22 cellular contexts compared by ENCODE assay signal in the genomic region with DNA sequence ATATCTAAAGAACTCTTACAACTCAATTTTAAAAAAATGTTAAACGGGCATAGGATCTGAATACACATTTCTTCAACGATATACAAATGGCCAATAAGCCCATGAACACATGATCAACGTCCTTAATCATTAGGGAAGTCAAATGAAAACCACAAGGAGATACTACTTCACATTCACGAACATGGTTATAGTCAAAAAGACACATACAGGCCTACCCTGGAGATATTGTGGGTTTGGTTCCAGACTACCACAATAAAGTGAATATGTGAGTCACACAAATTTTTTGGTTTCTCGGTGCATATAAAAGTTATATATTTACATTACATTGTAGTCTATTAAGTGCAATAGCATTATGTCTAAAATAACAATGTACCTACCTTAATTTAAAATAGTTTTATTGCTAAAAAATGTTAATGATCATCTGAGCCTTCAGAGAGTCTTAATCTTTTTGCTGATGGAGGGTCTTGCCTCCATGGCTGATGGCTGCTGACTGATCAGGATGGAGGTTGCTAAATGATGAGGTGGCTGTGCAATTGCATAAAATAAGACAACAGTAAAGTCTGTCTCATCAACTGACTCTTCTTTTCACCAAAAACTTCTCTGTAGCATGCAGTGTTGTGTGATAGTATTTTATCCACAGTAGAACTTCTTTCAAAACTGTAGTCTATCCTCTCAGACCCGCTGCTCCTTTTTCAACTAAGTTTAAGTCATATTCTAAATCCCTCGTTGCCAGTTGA.
"Had no signal": no experiment of that assay in that cellular context is flagged by ENCODE, and none has a peak within 500 bp of the region (broad histone marks: within the 10 kb centered on the region; RNA-seq: fewer than 3 reads in every experiment).

No MANE protein-coding gene starts in this region.

- H3K9me3 Mint-ChIP-seq: activated B cell treated with CpG ODN at 0.5 μM for 24 hours; activated naive CD4-positive, alpha-beta T cell treated with anti-CD3 and anti-CD28 coated beads, Interleukin-2, amount 10 ng/mL, durations not matched to agents 7 days and 5 days; activated T-helper 2 cell treated with anti-CD3 and anti-CD28 coated beads, Interferon-gamma antibody, Interleukin-2, Interleukin-4, amounts not matched to agents 10 μg/mL and 5 μg/mL and 100 μg/mL, durations not matched to agents 14 hours and 24 hours and 36 hours; brain; memory B cell; naive thymus-derived CD4-positive, alpha-beta T cell had no signal

- H3K27ac Mint-ChIP-seq: activated B cell treated with CpG ODN at 0.5 μM for 24 hours; activated naive CD4-positive, alpha-beta T cell treated with anti-CD3 and anti-CD28 coated beads, Interleukin-2, amount 10 ng/mL, durations not matched to agents 7 days and 5 days; activated T-helper 2 cell treated with anti-CD3 and anti-CD28 coated beads, Interferon-gamma antibody, Interleukin-2, Interleukin-4, amounts not matched to agents 10 μg/mL and 5 μg/mL and 100 μg/mL, durations not matched to agents 14 hours and 24 hours and 36 hours; brain; memory B cell had no signal

- H3K27me3 ChIP-seq: neutrophil, tibial nerve, uterus had no signal

- H3K4me1 Mint-ChIP-seq: brain had no signal

- H3K4me3 ChIP-seq: mucosa of descending colon, tibial nerve, uterus had no signal

- H3K27ac ChIP-seq: neutrophil, tibial nerve, uterus had no signal

- H3K27me3 Mint-ChIP-seq: activated B cell treated with CpG ODN at 0.5 μM for 24 hours; activated naive CD4-positive, alpha-beta T cell treated with anti-CD3 and anti-CD28 coated beads, Interleukin-2, amount 10 ng/mL, durations not matched to agents 7 days and 5 days; brain; memory B cell; naive thymus-derived CD4-positive, alpha-beta T cell had no signal

- H3K36me3 ChIP-seq: uterus had no signal

- ATAC-seq: left ventricle myocardium superior; mucosa of descending colon; naive thymus-derived CD4-positive, alpha-beta T cell had no signal

- H3K9me3 ChIP-seq: mucosa of descending colon, neutrophil, tibial nerve, uterus had no signal

- H3K4me1 ChIP-seq: tibial nerve, uterus had no signal

- DNase-seq: activated B cell treated with CpG ODN at 0.5 μM for 24 hours; activated CD4-positive, alpha-beta T cell treated with anti-CD3 and anti-CD28 coated beads, Interleukin-2, amount 50 U/mL, for 48 hours; activated CD8-positive, alpha-beta memory T cell treated with anti-CD3 and anti-CD28 coated beads, Interleukin-2, amount 50 U/mL, for 48 hours; activated naive CD4-positive, alpha-beta T cell treated with anti-CD3 and anti-CD28 coated beads, Interleukin-2, amount 10 ng/mL, durations not matched to agents 7 days and 5 days; amniotic stem cell; cerebellar nuclear complex; effector CD8-positive, alpha-beta T cell; foreskin fibroblast; glutamatergic neuron; kidney glomerular epithelial cell; left ventricle myocardium superior; mucosa of descending colon; naive thymus-derived CD4-positive, alpha-beta T cell; retina; stimulated activated CD4-positive, alpha-beta T cell treated with anti-CD3 and anti-CD28 coated beads, Interleukin-12 subunit alpha, Interleukin-12 subunit beta, amount 100 ng/mL, for 4 hours; stimulated activated CD4-positive, alpha-beta T cell treated with anti-CD3 and anti-CD28 coated beads, Interleukin-2, amount 100 ng/mL, for 24 hours; uterus had no signal

- H3K4me3 Mint-ChIP-seq: activated B cell treated with CpG ODN at 0.5 μM for 24 hours; activated naive CD4-positive, alpha-beta T cell treated with anti-CD3 and anti-CD28 coated beads, Interleukin-2, amount 10 ng/mL, durations not matched to agents 7 days and 5 days; brain; memory B cell; naive thymus-derived CD4-positive, alpha-beta T cell had no signal
